In the genomic region with DNA sequence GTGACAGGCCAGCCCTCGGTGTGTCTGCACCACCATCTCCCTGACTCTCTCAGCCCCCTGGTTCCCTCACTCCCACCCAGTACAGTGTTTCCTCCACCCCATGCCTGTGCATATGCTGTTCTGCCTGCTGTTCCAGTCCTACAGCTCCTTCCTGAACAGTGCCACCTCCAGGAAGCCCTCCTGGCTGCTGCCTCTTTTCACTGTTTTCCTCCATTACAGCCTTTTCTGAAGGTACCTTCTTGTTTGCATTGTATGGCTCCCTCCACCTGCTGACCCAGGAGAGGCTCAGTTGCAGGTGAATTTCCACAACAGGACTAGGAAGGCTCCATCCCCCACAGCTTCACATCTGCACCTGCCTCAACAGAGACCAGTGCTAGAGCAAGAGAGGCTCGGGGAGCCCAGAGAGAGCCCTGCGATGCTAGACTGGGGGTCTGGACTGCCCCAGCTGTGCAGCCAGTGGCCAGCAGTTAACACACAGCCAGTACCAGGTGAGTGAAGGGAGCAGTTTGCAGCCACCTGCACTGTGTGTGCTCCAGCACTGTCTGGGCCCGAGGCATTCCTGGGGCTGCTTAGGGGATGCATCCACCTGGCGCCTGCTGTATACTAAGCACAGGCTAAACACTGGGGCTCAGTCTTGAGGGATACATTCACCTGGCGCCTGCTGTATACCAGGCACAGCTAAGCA, we compare ENCODE assay signal across 10 cellular contexts.
"Had no signal": no experiment of that assay in that cellular context is flagged by ENCODE, and none has a peak within 500 bp of the region (broad histone marks: within the 10 kb centered on the region; RNA-seq: fewer than 3 reads in every experiment).

No MANE protein-coding gene starts in this region.

- H3K27me3 ChIP-seq: foreskin keratinocyte, pancreas had no signal

- H3K4me3 ChIP-seq: pancreas, suprapubic skin had no signal

- H3K4me1 ChIP-seq: foreskin keratinocyte, pancreas had no signal

- FAIRE-seq: astrocyte, pancreas had no signal

- H3K27ac ChIP-seq: foreskin keratinocyte, pancreas, suprapubic skin had no signal

- DNase-seq: activated CD4-positive, alpha-beta T cell treated with anti-CD3 and anti-CD28 coated beads for 48 hours; activated CD8-positive, alpha-beta T cell treated with anti-CD3 and anti-CD28 coated beads, Interleukin-2, amount 10 ng/mL, durations not matched to agents 7 days and 5 days; activated naive CD4-positive, alpha-beta T cell; foreskin keratinocyte; stimulated activated CD4-positive, alpha-beta T cell treated with anti-CD3 and anti-CD28 coated beads, Interleukin-12 subunit alpha, Interleukin-12 subunit beta, amount 100 ng/mL, for 4 hours; stimulated activated naive CD4-positive, alpha-beta T cell had no signal

- H3K9me3 ChIP-seq: pancreas, suprapubic skin had no signal

- H3K36me3 ChIP-seq: pancreas, suprapubic skin had no signal

- ATAC-seq: activated CD8-positive, alpha-beta T cell treated with anti-CD3 and anti-CD28 coated beads, Interleukin-2, amount 10 ng/mL, durations not matched to agents 7 days and 5 days; foreskin keratinocyte; left lobe of liver; pancreas had no signal
